ENCODE assay signal across 8 cellular contexts in the genomic region with DNA sequence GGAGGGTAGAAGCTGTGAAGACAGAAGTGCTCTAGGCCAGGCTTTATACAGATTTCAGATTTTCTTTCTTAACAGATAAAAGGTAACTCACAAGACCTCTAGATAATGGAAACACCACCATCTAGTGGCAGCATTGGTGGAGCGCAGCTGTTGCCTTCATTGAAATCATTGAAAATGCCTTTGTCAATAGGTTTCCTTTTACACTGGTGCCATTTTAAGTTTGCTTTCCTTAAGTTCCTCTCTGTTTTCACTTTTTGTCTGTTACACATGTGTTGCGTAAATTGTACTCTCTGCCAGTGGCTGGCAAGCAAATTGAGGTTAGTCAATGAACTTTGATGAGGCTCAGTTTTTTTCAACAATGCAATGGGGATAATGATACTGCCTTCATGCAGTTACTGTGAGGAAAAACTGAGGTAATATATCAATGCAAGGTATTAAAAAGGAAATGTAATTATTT. TPM values are rescaled to one million over a fixed set of nuclear protein-coding genes. Genes with fewer than 3 reads are reported as not detected.
A peak's percentile ranks its signal among the peaks of the same experiment; 100 is the strongest.
DNase-seq lines count a peak whose midpoint lies in the region; ATAC-seq and TF ChIP-seq lines count a peak whose summit lies in the region.

No MANE protein-coding gene starts in this region.

- H3K4me3 ChIP-seq in CD4-positive, CD25-positive, alpha-beta regulatory T cell (ENCODE audit: low read depth, low read length) = no peak overlapping the region
- H3K4me3 ChIP-seq in cardiac muscle cell (no peak overlapping the region), psoas muscle (no peak overlapping the region), aorta (ENCODE audit: low read length in 2 of 2) (no peak overlapping the region)

- no peak overlapping the region for H3K4me3 Mint-ChIP-seq in CD4-positive, CD25-positive, alpha-beta regulatory T cell

- WGBS in psoas muscle, 3 donors = 7 to 8% (median 8%) methylated on average over 2 of the region's 2 CpGs
- 9 to 16% methylated on average over 2 of the region's 2 CpGs for WGBS in aorta, 2 donors

- H3K27ac ChIP-seq in CD4-positive, CD25-positive, alpha-beta regulatory T cell (ENCODE audit: insufficient read depth, low read length, poor library complexity, severe bottlenecking) = no peak overlapping the region
- H3K27ac ChIP-seq in cardiac muscle cell (no peak overlapping the region), psoas muscle (no peak overlapping the region), aorta (ENCODE audit: low read depth in 1 of 2, low read length in 2 of 2) (no peak overlapping the region)

- peaks cover 2% of the 10 kb centered on the region for H3K27me3 ChIP-seq in CD4-positive, CD25-positive, alpha-beta regulatory T cell (ENCODE audit: control insufficient read depth, insufficient read depth, low read length)
- H3K27me3 ChIP-seq in cardiac muscle cell (no peaks in the 10 kb centered on the region), psoas muscle (ENCODE audit: insufficient read depth in 3 of 3, low read length in 2 of 3) (no peaks in the 10 kb centered on the region), aorta (ENCODE audit: control insufficient read depth in 1 of 2, insufficient read depth in 2 of 2, low read length in 1 of 2) (no peaks in the 10 kb centered on the region)

- H3K27me3 Mint-ChIP-seq in CD4-positive, CD25-positive, alpha-beta regulatory T cell = no peaks in the 10 kb centered on the region

- DNase-seq in CD4-positive, CD25-positive, alpha-beta regulatory T cell = peak; percentile 58 to 89 (median 78)
- DNase-seq in NCI-H1105 treated with DMSO at 0.1 percent for 48 hours (lab: John Stamatoyannopoulos, UW) (peak; percentile 82), SKM-1 treated with dmso at 0.1 percent for 144 hours (lab: John Stamatoyannopoulos, UW; ENCODE audit: unreplicated experiment) (peak; percentile 64), cardiac muscle cell (ENCODE audit: low read depth in 1 of 2, low spot score in 1 of 2) (peak; percentile 79 to 82), psoas muscle (peak; percentile 63 to 73), aorta (peak; percentile 75 to 80)
- DNase-seq in activated naive CD4-positive, alpha-beta T cell treated with anti-CD3 and anti-CD28 coated beads, Interleukin-2, amount 50 U/mL, for 72 hours (ENCODE audit: low spot score in 2 of 2) = peak in 1 of 2 donors; percentile 78

- peaks cover 0 to 8% of the 10 kb centered on the region in 2 experiments for H3K9me3 ChIP-seq in CD4-positive, CD25-positive, alpha-beta regulatory T cell (ENCODE audit: control insufficient read depth in 2 of 2, low read length in 2 of 2)
- H3K9me3 ChIP-seq in cardiac muscle cell (ENCODE audit: low read depth) (no peaks in the 10 kb centered on the region), psoas muscle (peaks cover 5% of the 10 kb centered on the region), aorta (ENCODE audit: control insufficient read depth, low read length) (peaks cover 2% of the 10 kb centered on the region)

- H3K4me1 Mint-ChIP-seq in CD4-positive, CD25-positive, alpha-beta regulatory T cell = peaks cover 0 to 5% (median 3%) of the 10 kb centered on the region in 4 donors

- TF ChIP-seq CTCF in cardiac muscle cell (IDR thresholded peaks at IDR 0.05; ENCODE audit: low read depth, low read length) (peak; percentile 90), psoas muscle (IDR thresholded peaks at IDR 0.05) (peak; percentile 95)

- intact Hi-C loops in psoas muscle (cut with DNase I) = loop anchor here (1.0 to 10.0 kb wide), 5 partner anchors 178 to 852 kb away; no protein-coding TSS in a partner anchor
- intact Hi-C loops in aorta (cut with DNase I) = loop anchor here (2.0 to 5.0 kb wide), 4 partner anchors 181 to 671 kb away; no protein-coding TSS in a partner anchor

- H3K36me3 ChIP-seq in CD4-positive, CD25-positive, alpha-beta regulatory T cell (ENCODE audit: control insufficient read depth, insufficient read depth, low read length) = no peaks in the 10 kb centered on the region
- H3K36me3 ChIP-seq in cardiac muscle cell = no peaks in the 10 kb centered on the region
- peaks cover 0 to 2% of the 10 kb centered on the region in 2 donors for H3K36me3 ChIP-seq in psoas muscle (ENCODE audit: insufficient read depth in 1 of 2, low read depth in 1 of 2)
- peaks cover 3% of the 10 kb centered on the region in 2 donors for H3K36me3 ChIP-seq in aorta (ENCODE audit: control insufficient read depth in 1 of 2, insufficient read depth in 2 of 2, low read length in 1 of 2)

- H3K4me1 ChIP-seq in CD4-positive, CD25-positive, alpha-beta regulatory T cell (ENCODE audit: control insufficient read depth, insufficient read depth, low read length, poor library complexity, severe bottlenecking) = no peaks in the 10 kb centered on the region
- H3K4me1 ChIP-seq in cardiac muscle cell (ENCODE audit: low read depth) = no peaks in the 10 kb centered on the region
- no peaks in the 10 kb centered on the region for H3K4me1 ChIP-seq in psoas muscle
- no peaks in the 10 kb centered on the region for H3K4me1 ChIP-seq in aorta (ENCODE audit: control insufficient read depth in 1 of 2, insufficient read depth in 2 of 2, low read length in 2 of 2)

- H3K9me3 Mint-ChIP-seq in CD4-positive, CD25-positive, alpha-beta regulatory T cell = peaks cover 0 to 23% (median 6%) of the 10 kb centered on the region in 7 donors
- H3K9me3 Mint-ChIP-seq in activated naive CD4-positive, alpha-beta T cell treated with anti-CD3 and anti-CD28 coated beads, Interleukin-2, amount 50 U/mL, for 72 hours = peaks cover 9 to 18% of the 10 kb centered on the region in 2 donors

- peak overlapping the region in 1 of 3 donors; percentile 79 for H3K27ac Mint-ChIP-seq in CD4-positive, CD25-positive, alpha-beta regulatory T cell
- H3K27ac Mint-ChIP-seq in activated naive CD4-positive, alpha-beta T cell treated with anti-CD3 and anti-CD28 coated beads, Interleukin-2, amount 50 U/mL, for 72 hours = no peak overlapping the region

- peaks cover 6% of the 10 kb centered on the region for H3K36me3 Mint-ChIP-seq in CD4-positive, CD25-positive, alpha-beta regulatory T cell
- H3K36me3 Mint-ChIP-seq in activated naive CD4-positive, alpha-beta T cell treated with anti-CD3 and anti-CD28 coated beads, Interleukin-2, amount 50 U/mL, for 72 hours = peaks cover 14 to 15% of the 10 kb centered on the region in 2 donors

- ATAC-seq in CD4-positive, CD25-positive, alpha-beta regulatory T cell (ENCODE audit: low read depth in 2 of 2) = peak; percentile 73 to 77
- ATAC-seq in GM21576 (IDR thresholded peaks at IDR 0.05; ENCODE audit: unreplicated experiment) (peak; percentile 46), psoas muscle (peak in 3 of 4 donors; percentile 48 to 84 (median 72)), aorta (ENCODE audit: low FRiP score) (peak; percentile 88)
- ATAC-seq in activated naive CD4-positive, alpha-beta T cell treated with anti-CD3 and anti-CD28 coated beads, Interleukin-2, amount 50 U/mL, for 72 hours = peak; percentile 72 to 78

RNA-seq across cellular contexts. Expression of a gene that starts 31.1 kb away (rescaled TPM):
- total RNA-seq in CD4-positive, CD25-positive, alpha-beta regulatory T cell = not detected
- polyA plus RNA-seq in CD4-positive, CD25-positive, alpha-beta regulatory T cell = not detected
- 1 to 10 TPM in 1 of 2 donors, under 1 TPM in 1; 0.36 to 5.7 TPM for total RNA-seq in activated naive CD4-positive, alpha-beta T cell treated with anti-CD3 and anti-CD28 coated beads, Interleukin-2, amount 50 U/mL, for 72 hours
- total RNA-seq in cardiac muscle cell (0.14 and 0.63 TPM in 2 replicates), psoas muscle (1 to 10 TPM in 3 of 4 donors, under 1 TPM in 1; 0.93 to 3.1 (median 1.2) TPM), aorta (10 to 100 TPM; 17.2 to 35.2 TPM)
- polyA plus RNA-seq in cardiac muscle cell (0.12 and 2.3 TPM in 2 replicates), psoas muscle (under 1 TPM; 0.14 to 0.73 (median 0.31) TPM), aorta (1 to 10 TPM; 1.6 to 3.4 TPM)

RNA-seq across cellular contexts. Expression of a gene that starts 54.4 kb away (rescaled TPM):
- 41.2 TPM for total RNA-seq in CD4-positive, CD25-positive, alpha-beta regulatory T cell
- 10 to 100 TPM; 24.0 to 33.1 (median 27.7) TPM for polyA plus RNA-seq in CD4-positive, CD25-positive, alpha-beta regulatory T cell
- 10 to 100 TPM; 30.5 to 41.2 TPM for total RNA-seq in activated naive CD4-positive, alpha-beta T cell treated with anti-CD3 and anti-CD28 coated beads, Interleukin-2, amount 50 U/mL, for 72 hours
- 12.3 and 18.5 TPM in 2 replicates for total RNA-seq in cardiac muscle cell
- 24.1 and 41.1 TPM in 2 replicates for polyA plus RNA-seq in cardiac muscle cell
- total RNA-seq in psoas muscle = 10 to 100 TPM; 21.8 to 32.6 (median 28.0) TPM
- 10 to 100 TPM in 2 of 3 donors, 1 to 10 TPM in 1; 9.0 to 20.6 (median 13.7) TPM for polyA plus RNA-seq in psoas muscle
- total RNA-seq in aorta = 10 to 100 TPM; 50.6 to 86.2 TPM
- 10 to 100 TPM; 11.5 to 23.7 TPM for polyA plus RNA-seq in aorta
